In genomic region chr1:110463695-110464094, GRCh38 we compare ENCODE assay signal across 20 cellular contexts. TPM values are rescaled to one million over a fixed set of nuclear protein-coding genes. Genes with fewer than 3 reads are reported as not detected.
DNase-seq lines count a peak whose midpoint lies in the region; ATAC-seq and TF ChIP-seq lines count a peak whose summit lies in the region.
"Had no signal": no experiment of that assay in that cellular context is flagged by ENCODE, and none has a peak within 500 bp of the region (broad histone marks: within the 10 kb centered on the region; RNA-seq: fewer than 3 reads in every experiment).

No MANE protein-coding gene starts in this region.

- H3K36me3 ChIP-seq in PC-3 (ENCODE audit: low read depth, low read length) (no peaks in the 10 kb centered on the region; the same call in 1 of the 2 replicates), mesodermal cell (ENCODE audit: control insufficient read depth, insufficient read depth, low read length) (no peaks in the 10 kb centered on the region)
- H3K36me3 ChIP-seq: adrenal gland, neutrophil had no signal

- no peaks in the 10 kb centered on the region for H4K20me1 ChIP-seq in PC-3 (ENCODE audit: low read length)

- peaks cover 29% of the 10 kb centered on the region for H3K4me1 ChIP-seq in PC-3 (ENCODE audit: insufficient read depth, low read length)
- H3K4me1 ChIP-seq in mesodermal cell (ENCODE audit: control insufficient read depth, insufficient read depth, low read length, poor library complexity, severe bottlenecking) = peaks cover 23% of the 10 kb centered on the region
- H3K4me1 ChIP-seq: adrenal gland had no signal

- H2AFZ ChIP-seq in PC-3 (ENCODE audit: low read length) = peak overlapping the region; percentile 13; the same call in 1 of the 2 replicates

- no peaks in the 10 kb centered on the region for H3K9me2 ChIP-seq in PC-3 (replicated peaks; ENCODE audit: low read length)

- peak; percentile 51 for DNase-seq in AG04450 (ENCODE audit: low read depth, low spot score)
- peak; percentile 36 for DNase-seq in PC-3
- DNase-seq in epithelial cell of prostate (ENCODE audit: low read depth, low spot score) = peak; percentile 39
- no peak for DNase-seq in SKM-1 (lab: John Stamatoyannopoulos, UW; ENCODE audit: unreplicated experiment)
- DNase-seq: activated CD4-positive, alpha-beta T cell treated with anti-CD3 and anti-CD28 coated beads for 4 hours; activated CD8-positive, alpha-beta memory T cell treated with anti-CD3 and anti-CD28 coated beads, Interleukin-2, amount 10 ng/mL, durations not matched to agents 7 days and 5 days; adrenal gland; central memory CD4-positive, alpha-beta T cell; NCI-H1092; NCI-H2081 treated with DMSO at 0.1 percent for 48 hours; NCI-H526 treated with DMSO at 0.1 percent for 48 hours; retina; stimulated activated naive CD4-positive, alpha-beta T cell treated with Interleukin-2 at 50 U/mL for 16 hours had no signal

- no peaks in the 10 kb centered on the region for H3K9me3 ChIP-seq in AG04450 (ENCODE audit: control insufficient read depth, insufficient read depth, low read length)
- no peaks in the 10 kb centered on the region for H3K9me3 ChIP-seq in PC-3 (ENCODE audit: low read length)
- H3K9me3 ChIP-seq in mesodermal cell (ENCODE audit: control insufficient read depth, low read length) = no peaks in the 10 kb centered on the region
- H3K9me3 ChIP-seq: adrenal gland, neutrophil had no signal

- peak overlapping the region; percentile 73 for H3K4me2 ChIP-seq in PC-3 (ENCODE audit: low read length)

- no TSS peak for BruUV-seq in PC-3 (replicated peaks; lab: Mats Ljungman, UMichigan)

- POLR2A ChIA-PET in AG04450 (lab: Yijun Ruan, JAX) = interaction anchor here (0.8 to 2.9 kb wide), 3 partner anchors 9 to 125 kb away, joined by 4 to 14 read pairs (median 9); partner anchors contain the start of gene RBM15
- POLR2A ChIA-PET in PC-3 (lab: Charles Lee; ENCODE audit: unreplicated experiment) = no interaction called here

- no peak for TF ChIP-seq CTCF in AG04450 (IDR thresholded peaks at IDR 0.05; ENCODE audit: low read depth, low read length)
- TF ChIP-seq CTCF in PC-3 (conservative IDR thresholded peaks at IDR 0.05; ENCODE audit: low read depth, low read length) = no peak

- H3K4me3 ChIP-seq in AG04450 (ENCODE audit: low read depth, low read length) (no peak overlapping the region), PC-3 (ENCODE audit: low read length) (0 out of 2 replicates have a peak overlapping the region, but pooled peaks have one; percentile 14), mesodermal cell (ENCODE audit: extremely low read depth, insufficient read depth, low read length, poor library complexity, severe bottlenecking) (no peak overlapping the region)
- H3K4me3 ChIP-seq: adrenal gland had no signal

- intact Hi-C loops in PC-3 (cut with micrococcal nuclease) = loop anchor here (1.0 to 5.0 kb wide), 4 partner anchors 33 to 151 kb away; partner anchors contain the start of gene RBM15

- CTCF ChIA-PET in AG04450 (lab: Charles Lee) = interaction anchor here (0.8 to 14.2 kb wide), 10 partner anchors 18 to 376 kb away, joined by 3 to 571 read pairs (median 8); partner anchors contain the start of genes KCNC4 and LAMTOR5
- CTCF ChIA-PET in PC-3 (lab: Charles Lee) = interaction anchor here (0.6 to 2.6 kb wide), 6 partner anchors 13 to 267 kb away, joined by 3 to 39 read pairs (median 5); no protein-coding TSS in a partner anchor

- H3K9ac ChIP-seq in PC-3 (ENCODE audit: low read length) = peak overlapping the region; percentile 21; the same call in 1 of the 2 replicates

- ATAC-seq in PC-3 (no peak), GM21786 (IDR thresholded peaks at IDR 0.05; ENCODE audit: unreplicated experiment) (no peak), HG02588 (IDR thresholded peaks at IDR 0.05; ENCODE audit: unreplicated experiment) (no peak), GM18867 (IDR thresholded peaks at IDR 0.05; ENCODE audit: unreplicated experiment) (no peak)
- ATAC-seq: activated CD8-positive, alpha-beta memory T cell treated with anti-CD3 and anti-CD28 coated beads, Interleukin-2, amount 10 ng/mL, durations not matched to agents 7 days and 5 days had no signal

- no peaks in the 10 kb centered on the region for H3K27me3 ChIP-seq in AG04450 (ENCODE audit: control insufficient read depth, insufficient read depth, low read length)
- no peaks in the 10 kb centered on the region for H3K27me3 ChIP-seq in PC-3 (ENCODE audit: low read length)
- H3K27me3 ChIP-seq: adrenal gland, neutrophil had no signal

- 89 to 90% methylated on average over 8 of the region's 8 CpGs for WGBS in mesodermal cell (ENCODE audit: insufficient coverage in 2 of 2), 2 experiments

- no peaks in the 10 kb centered on the region for H3K79me2 ChIP-seq in PC-3 (ENCODE audit: low read length)

- H3F3A ChIP-seq in PC-3 (ENCODE audit: low read length, unreplicated experiment) = no peaks in the 10 kb centered on the region

- H3K27ac ChIP-seq in AG04450 (ENCODE audit: low read depth, low read length) (no peak overlapping the region), PC-3 (ENCODE audit: low read length) (peak overlapping the region; percentile 82), epithelial cell of prostate (peak overlapping the region; percentile 16), mesodermal cell (ENCODE audit: low read depth, low read length, severe bottlenecking) (peak overlapping the region; percentile 62)
- H3K27ac ChIP-seq: adrenal gland, C4-2B, HL-60, neutrophil had no signal

RNA-seq across cellular contexts. Expression of gene PROK1, which starts 12.7 kb away (rescaled TPM):
- not detected in 2 replicates for polyA plus RNA-seq in AG04450 (2011; rRNA removed)
- polyA minus RNA-seq in AG04450 (2011; rRNA and poly(A)+ RNA removed) = not detected in 2 replicates
- total RNA-seq in PC-3 (2014; rRNA removed) = not detected in 2 replicates
- polyA plus RNA-seq in mesodermal cell (2013, experiment 1 of 2) = 2.4 TPM
- polyA plus RNA-seq in mesodermal cell (2013, experiment 2 of 2) = 3.1 TPM
- total RNA-seq: activated CD8-positive, alpha-beta memory T cell treated with anti-CD3 and anti-CD28 coated beads, Interleukin-2, amount 10 ng/mL, durations not matched to agents 7 days and 5 days had no signal

RNA-seq across cellular contexts. Expression of gene KCNA10, which starts 55.3 kb away (rescaled TPM):
- polyA plus RNA-seq in AG04450 (2011; rRNA removed) = not detected in 2 replicates
- polyA minus RNA-seq in AG04450 (2011; rRNA and poly(A)+ RNA removed) = not detected in 2 replicates
- not detected in 2 replicates for total RNA-seq in PC-3 (2014; rRNA removed)
- not detected for polyA plus RNA-seq in mesodermal cell (2013, experiment 1 of 2)
- not detected for polyA plus RNA-seq in mesodermal cell (2013, experiment 2 of 2)
- total RNA-seq: activated CD8-positive, alpha-beta memory T cell treated with anti-CD3 and anti-CD28 coated beads, Interleukin-2, amount 10 ng/mL, durations not matched to agents 7 days and 5 days; adrenal gland had no signal
- polyA plus RNA-seq: adrenal gland had no signal

RNA-seq across cellular contexts. Expression of gene LAMTOR5, which starts 56.2 kb away (rescaled TPM):
- polyA plus RNA-seq in AG04450 (2011; rRNA removed) = 288 and 300 TPM in 2 replicates
- 68.1 and 84.9 TPM in 2 replicates for polyA minus RNA-seq in AG04450 (2011; rRNA and poly(A)+ RNA removed)
- total RNA-seq in PC-3 (2014; rRNA removed) = 143 and 147 TPM in 2 replicates
- 178 TPM for polyA plus RNA-seq in mesodermal cell (2013, experiment 1 of 2)
- polyA plus RNA-seq in mesodermal cell (2013, experiment 2 of 2) = 183 TPM
